In the genomic region with DNA sequence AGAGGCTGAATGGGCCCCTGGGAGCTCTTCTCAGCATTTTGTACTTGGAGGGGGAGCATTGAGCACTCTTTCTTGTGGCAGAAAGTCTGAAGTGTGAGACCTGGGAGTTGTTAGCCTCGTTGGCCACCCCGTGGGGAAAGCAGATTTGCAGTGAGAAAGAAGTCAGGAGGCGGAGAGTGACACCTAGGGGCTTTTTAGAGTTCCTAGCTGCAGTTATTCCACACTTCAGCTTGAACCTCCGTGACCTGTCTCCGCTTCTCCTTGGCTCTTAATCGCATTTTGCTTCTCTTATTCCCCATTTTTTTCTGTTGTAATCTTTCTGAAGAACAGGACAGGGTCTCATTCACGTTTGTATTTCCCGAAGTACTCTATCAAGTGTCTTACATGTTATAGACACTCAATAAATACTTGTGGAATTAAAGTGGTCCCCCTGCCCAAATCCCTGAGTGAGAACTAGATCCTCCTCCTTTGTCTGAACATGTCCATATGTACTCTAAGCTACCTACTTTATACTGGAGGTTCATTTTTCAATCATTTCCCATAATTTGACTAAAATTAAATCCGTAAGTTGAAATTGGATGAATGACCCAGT, we compare ENCODE assay signal across 8 cellular contexts. TPM values are rescaled to one million over a fixed set of nuclear protein-coding genes. Genes with fewer than 3 reads are reported as not detected.
DNase-seq lines count a peak whose midpoint lies in the region; FAIRE-seq and TF ChIP-seq lines count a peak whose summit lies in the region.

No MANE protein-coding gene starts in this region.

- no peak overlapping the region for H3K27ac Mint-ChIP-seq in osteocyte (ENCODE audit: unreplicated experiment)

- peak; percentile 67 for DNase-seq in GM10266 (ENCODE audit: extremely low spot score)
- peak; percentile 65 for DNase-seq in H7
- peak; percentile 88 to 94 for DNase-seq in Kasumi-1 (lab: John Stamatoyannopoulos, UW)
- peak; percentile 68 for DNase-seq in RWPE1 (ENCODE audit: low spot score)
- peak in 3 of 4 experiments; percentile 3 to 48 (median 46) for DNase-seq in activated naive CD4-positive, alpha-beta T cell (lab: John Stamatoyannopoulos, UW)
- peak; percentile 22 to 47 for DNase-seq in frontal cortex (ENCODE audit: low spot score in 2 of 2)
- DNase-seq in osteocyte (ENCODE audit: extremely low spot score, unreplicated experiment), result no peak
- DNase-seq in 8988T, result no peak

- H3K4me3 Mint-ChIP-seq in osteocyte (ENCODE audit: unreplicated experiment), result no peak overlapping the region

- CTCF ChIA-PET in RWPE1 (lab: Yijun Ruan, JAX), result interaction anchor here (0.6 to 3.0 kb wide), 16 partner anchors 17 to 287 kb away, joined by 3 to 37 read pairs (median 4); no protein-coding TSS in a partner anchor

- H3K27ac ChIP-seq in RWPE1, result no peak overlapping the region

- no peak overlapping the region for H3K4me3 ChIP-seq in H7 (ENCODE audit: insufficient read depth, low read depth, low read length)

- no peaks in the 10 kb centered on the region for H3K9me3 Mint-ChIP-seq in osteocyte (ENCODE audit: unreplicated experiment)

- H3K36me3 Mint-ChIP-seq in osteocyte (ENCODE audit: unreplicated experiment), result no peaks in the 10 kb centered on the region

- no peaks in the 10 kb centered on the region for H3K36me3 ChIP-seq in H7 (replicated peaks; ENCODE audit: control insufficient read depth, insufficient read depth, low read length)

- POLR2A ChIA-PET in RWPE1 (lab: Yijun Ruan, JAX; ENCODE audit: low non-redundant PET), result no interaction called here

- no peaks in the 10 kb centered on the region; the same call in 1 of the 2 replicates for H3K27me3 ChIP-seq in H7 (ENCODE audit: control insufficient read depth, insufficient read depth, low read length)

- H3K27me3 Mint-ChIP-seq in osteocyte (ENCODE audit: unreplicated experiment), result peaks cover 39% of the 10 kb centered on the region

- peaks cover 5% of the 10 kb centered on the region for H3K4me1 Mint-ChIP-seq in osteocyte (ENCODE audit: unreplicated experiment)

- no peak for FAIRE-seq in frontal cortex (lab: Jason Lieb, UNC)

- TF ChIP-seq CTCF in GM10266 (IDR thresholded peaks at IDR 0.05; ENCODE audit: control insufficient read depth, insufficient read depth, low read depth, missing control alignments) (peak; percentile 64), RWPE1 (conservative IDR thresholded peaks at IDR 0.05; ENCODE audit: low read depth) (peak; percentile 80), osteocyte (IDR thresholded peaks at IDR 0.05) (peak; percentile 85)

RNA-seq across cellular contexts. Expression of a gene that starts 14.5 kb away (rescaled TPM):
- not detected in 2 replicates for total RNA-seq in H7 (2014; rRNA removed; shearing (Covaris generic))
- under 0.01 TPM for total RNA-seq in frontal cortex
- total RNA-seq in osteocyte, result not detected in 2 replicates

RNA-seq across cellular contexts. Expression of a gene that starts 17.0 kb away (rescaled TPM):
- total RNA-seq in H7 (2014; rRNA removed; shearing (Covaris generic)), result not detected in 2 replicates
- total RNA-seq in frontal cortex (not detected), osteocyte (not detected in 2 replicates)

Comparison
In these comparisons a context has a peak if more than half of its experiments do, and no peak if none do; other contexts are left out.
1. DNase-seq: peak in GM10266 (single experiment), H7 (single experiment), Kasumi-1 (2 of 2), RWPE1 (single experiment), activated naive CD4-positive, alpha-beta T cell (3 of 4) and frontal cortex (2 of 2); none in osteocyte (single experiment) and 8988T (single experiment).
2. Peak in every context shown above with its lines, with median percentiles within 50 percentile points of each other: CTCF ChIP-seq.